19 cellular contexts compared by ENCODE assay signal in genomic region chr5:172085738-172086137, GRCh38.
DNase-seq lines count a peak whose midpoint lies in the region; ATAC-seq and TF ChIP-seq lines count a peak whose summit lies in the region.
"Had no signal": no experiment of that assay in that cellular context is flagged by ENCODE, and none has a peak within 500 bp of the region (broad histone marks: within the 10 kb centered on the region; RNA-seq: fewer than 3 reads in every experiment).

No MANE protein-coding gene starts in this region.

- no peaks in the 10 kb centered on the region for H3K9me3 Mint-ChIP-seq in activated CD4-positive, alpha-beta T cell treated with anti-CD3 and anti-CD28 coated beads for 36 hours (ENCODE audit: low read depth)
- no peaks in the 10 kb centered on the region for H3K9me3 Mint-ChIP-seq in T-cell
- no peaks in the 10 kb centered on the region for H3K9me3 Mint-ChIP-seq in effector memory CD8-positive, alpha-beta T cell

- peaks cover 7% of the 10 kb centered on the region for H3K4me1 Mint-ChIP-seq in activated CD4-positive, alpha-beta T cell treated with anti-CD3 and anti-CD28 coated beads for 36 hours
- H3K4me1 Mint-ChIP-seq in T-cell: peaks cover 0 to 20% (median 2%) of the 10 kb centered on the region in 3 donors
- peaks cover 10 to 18% of the 10 kb centered on the region in 2 donors for H3K4me1 Mint-ChIP-seq in effector memory CD8-positive, alpha-beta T cell (ENCODE audit: low read depth in 2 of 2)

- H3K27me3 Mint-ChIP-seq in activated CD4-positive, alpha-beta T cell treated with anti-CD3 and anti-CD28 coated beads for 36 hours: no peaks in the 10 kb centered on the region
- H3K27me3 Mint-ChIP-seq in T-cell: no peaks in the 10 kb centered on the region
- H3K27me3 Mint-ChIP-seq in effector memory CD8-positive, alpha-beta T cell: no peaks in the 10 kb centered on the region

- in situ Hi-C loops in GM23248 (cut with MboI): no loop called here

- no peak overlapping the region for H2AFZ ChIP-seq in GM23248

- DNase-seq in activated CD4-positive, alpha-beta T cell treated with anti-CD3 and anti-CD28 coated beads for 36 hours: no peak
- no peak for DNase-seq in activated CD4-positive, alpha-beta T cell treated with anti-CD3 and anti-CD28 coated beads, Interleukin-2, amount 50 U/mL, for 4 hours
- DNase-seq in T-cell (no peak), hepatic stellate cell (ENCODE audit: low spot score) (no peak), GM23248 (no peak), NCI-H82 (lab: John Stamatoyannopoulos, UW) (no peak)
- no peak for DNase-seq in effector memory CD8-positive, alpha-beta T cell
- DNase-seq: 8988T; activated gamma-delta T cell treated with Interleukin-2 at 50 U/mL for 16 hours; body of pancreas; Kasumi-1; left ventricle myocardium inferior; NCI-H1105; NCI-H526; OCI-M1; SIG-M5; stimulated activated CD4-positive, alpha-beta T cell treated with anti-CD3 and anti-CD28 coated beads, Interleukin-4, amount 100 ng/mL, for 4 hours had no signal

- WGBS in GM23248 (ENCODE audit: low coverage in 1 of 2, low lambda C conversion rate in 2 of 2, missing lambda C conversion rate in 2 of 2), 2 experiments: 97% methylated on average over 10 of the region's 10 CpGs

- H3K79me2 ChIP-seq in GM23248 (ENCODE audit: insufficient read depth): no peaks in the 10 kb centered on the region

- peaks cover 33% of the 10 kb centered on the region for H3K36me3 Mint-ChIP-seq in activated CD4-positive, alpha-beta T cell treated with anti-CD3 and anti-CD28 coated beads for 36 hours (ENCODE audit: low read depth)
- H3K36me3 Mint-ChIP-seq in T-cell: peaks cover 31% of the 10 kb centered on the region
- peaks cover 63% of the 10 kb centered on the region for H3K36me3 Mint-ChIP-seq in effector memory CD8-positive, alpha-beta T cell (ENCODE audit: insufficient read depth)

- no peak overlapping the region for H3K4me3 ChIP-seq in neutrophil (ENCODE audit: low read depth in 1 of 2, low read length in 1 of 2)
- no peak overlapping the region for H3K4me3 ChIP-seq in GM23248
- H3K4me3 ChIP-seq: body of pancreas, left ventricle myocardium inferior, skin epidermis had no signal

- no peaks in the 10 kb centered on the region for H4K20me1 ChIP-seq in GM23248 (ENCODE audit: insufficient read depth)

- peak overlapping the region; percentile 77 for H3K27ac Mint-ChIP-seq in activated CD4-positive, alpha-beta T cell treated with anti-CD3 and anti-CD28 coated beads for 36 hours
- H3K27ac Mint-ChIP-seq in T-cell: peak overlapping the region; percentile 41 to 77
- H3K27ac Mint-ChIP-seq in effector memory CD8-positive, alpha-beta T cell: peak overlapping the region; percentile 28 to 94

- H3K4me1 ChIP-seq in neutrophil (ENCODE audit: control insufficient read depth in 1 of 2, insufficient read depth in 1 of 2, low read depth in 1 of 2, low read length in 1 of 2): no peaks in the 10 kb centered on the region
- no peaks in the 10 kb centered on the region for H3K4me1 ChIP-seq in GM23248 (ENCODE audit: insufficient read depth)
- H3K4me1 ChIP-seq: body of pancreas, left ventricle myocardium inferior had no signal

- CTCF ChIA-PET in activated CD4-positive, alpha-beta T cell treated with anti-CD3 and anti-CD28 coated beads for 36 hours (lab: Charles Lee): no interaction called here
- CTCF ChIA-PET in T-cell (lab: Charles Lee): no interaction called here

- H3K36me3 ChIP-seq in neutrophil (peaks cover 79% of the 10 kb centered on the region), GM23248 (ENCODE audit: low read depth) (no peaks in the 10 kb centered on the region)

- H3K9me3 ChIP-seq in neutrophil: no peaks in the 10 kb centered on the region
- no peaks in the 10 kb centered on the region for H3K9me3 ChIP-seq in GM23248 (ENCODE audit: low read depth)
- H3K9me3 ChIP-seq: body of pancreas, left ventricle myocardium inferior had no signal

- no peak for ATAC-seq in activated CD4-positive, alpha-beta T cell treated with anti-CD3 and anti-CD28 coated beads for 36 hours
- ATAC-seq in T-cell (replicated peaks in 1 of 4): no peak
- no peak for ATAC-seq in effector memory CD8-positive, alpha-beta T cell (replicated peaks)
- ATAC-seq: body of pancreas had no signal

- no peak overlapping the region for H3K4me3 Mint-ChIP-seq in activated CD4-positive, alpha-beta T cell treated with anti-CD3 and anti-CD28 coated beads for 36 hours
- no peak overlapping the region for H3K4me3 Mint-ChIP-seq in T-cell
- peak overlapping the region in 1 of 2 donors; percentile 47 for H3K4me3 Mint-ChIP-seq in effector memory CD8-positive, alpha-beta T cell

- H3K27ac ChIP-seq in neutrophil (peak overlapping the region; percentile 41), GM23248 (no peak overlapping the region)
- H3K27ac ChIP-seq: body of pancreas, left ventricle myocardium inferior, skin epidermis had no signal

- H3K4me2 ChIP-seq in GM23248 (ENCODE audit: unreplicated experiment): no peak overlapping the region

- no peaks in the 10 kb centered on the region for H3K9me2 ChIP-seq in GM23248 (ENCODE audit: insufficient read depth)

- intact Hi-C loops in activated CD4-positive, alpha-beta T cell treated with anti-CD3 and anti-CD28 coated beads for 36 hours (cut with DNase I, micrococcal nuclease): no loop called here

- TF ChIP-seq CTCF in neutrophil (IDR thresholded peaks at IDR 0.05): no peak

- POLR2A ChIA-PET in activated CD4-positive, alpha-beta T cell treated with anti-CD3 and anti-CD28 coated beads for 36 hours (lab: Charles Lee): no interaction called here
- POLR2A ChIA-PET in T-cell (lab: Charles Lee): interaction anchor here in 1 of 2 donors (0.7 kb wide), 1 partner anchor 9 kb away, joined by 10 read pairs; no protein-coding TSS in a partner anchor

- H3K27me3 ChIP-seq in neutrophil: no peaks in the 10 kb centered on the region
- no peaks in the 10 kb centered on the region for H3K27me3 ChIP-seq in GM23248 (replicated peaks; ENCODE audit: insufficient read depth)
- H3K27me3 ChIP-seq: body of pancreas had no signal

- no peaks in the 10 kb centered on the region for H3F3A ChIP-seq in GM23248 (ENCODE audit: insufficient read depth)

- no peak overlapping the region for H3K9ac ChIP-seq in GM23248
